In genomic region chr17:3718251-3718650, GRCh38 we compare ENCODE assay signal across 1 cellular context.
TF ChIP-seq lines count a peak whose summit lies in the region.

No MANE protein-coding gene starts in this region.

TF ChIP-seq in endothelial cell of umbilical vein, 7 proteins besides CTCF, POLR2A, EP300 and RAD21:
- TF ChIP-seq FOS (IDR thresholded peaks at IDR 0.05; ENCODE audit: borderline replicate concordance, insufficient read depth, low read length) (no peak), EZH2 (IDR thresholded peaks at IDR 0.05; ENCODE audit: borderline replicate concordance, low read depth, low read length, severe bottlenecking) (no peak), MYC (IDR thresholded peaks at IDR 0.05; ENCODE audit: low read depth, low read length) (no peak), POLR2AphosphoS5 (IDR thresholded peaks at IDR 0.05; ENCODE audit: insufficient read depth, low read depth, low read length) (no peak), GATA2 (IDR thresholded peaks at IDR 0.05; ENCODE audit: insufficient read depth, insufficient read length, low read depth, low read length) (no peak), JUN (IDR thresholded peaks at IDR 0.05; ENCODE audit: borderline replicate concordance, insufficient read depth, insufficient read length, low read depth) (no peak)
- TF ChIP-seq, protein P1, sequence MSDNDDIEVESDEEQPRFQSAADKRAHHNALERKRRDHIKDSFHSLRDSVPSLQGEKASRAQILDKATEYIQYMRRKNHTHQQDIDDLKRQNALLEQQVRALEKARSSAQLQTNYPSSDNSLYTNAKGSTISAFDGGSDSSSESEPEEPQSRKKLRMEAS (IDR thresholded peaks at IDR 0.05; ENCODE audit: insufficient read depth, insufficient read length): no peak
